ENCODE assay signal across 1 cellular context in the genomic region with DNA sequence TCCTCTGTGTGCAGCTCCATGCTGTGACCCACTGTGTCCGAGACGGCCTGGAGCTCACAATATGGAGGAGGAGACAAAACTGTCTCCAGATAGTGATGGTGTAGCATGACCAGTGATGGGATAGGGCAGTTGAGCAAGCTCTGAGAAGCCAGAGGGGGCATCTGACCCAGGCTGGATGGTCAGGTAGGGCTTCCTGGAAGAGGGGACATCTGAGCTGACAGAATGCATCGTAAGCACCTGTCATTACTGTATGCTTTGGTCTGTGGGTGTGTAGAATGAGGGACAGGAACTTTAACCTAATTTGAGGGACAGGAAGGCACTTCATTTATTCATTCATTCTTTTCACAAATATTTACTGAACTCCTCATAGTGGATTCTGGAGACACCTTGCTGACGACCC.
TF ChIP-seq lines count a peak whose summit lies in the region.

No MANE protein-coding gene starts in this region.

TF ChIP-seq in HepG2, 621 proteins besides CTCF, POLR2A, EP300 and RAD21:
- no peak for TF ChIP-seq CEBPB (IDR thresholded peaks at IDR 0.05; ENCODE audit: borderline replicate concordance, low read depth, low read length)
- TF ChIP-seq ZFP36 (IDR thresholded peaks at IDR 0.05; ENCODE audit: borderline replicate concordance, low read depth, low read length, partially characterized antibody) = peak; percentile 60
